8 cellular contexts compared by ENCODE assay signal in the genomic region with DNA sequence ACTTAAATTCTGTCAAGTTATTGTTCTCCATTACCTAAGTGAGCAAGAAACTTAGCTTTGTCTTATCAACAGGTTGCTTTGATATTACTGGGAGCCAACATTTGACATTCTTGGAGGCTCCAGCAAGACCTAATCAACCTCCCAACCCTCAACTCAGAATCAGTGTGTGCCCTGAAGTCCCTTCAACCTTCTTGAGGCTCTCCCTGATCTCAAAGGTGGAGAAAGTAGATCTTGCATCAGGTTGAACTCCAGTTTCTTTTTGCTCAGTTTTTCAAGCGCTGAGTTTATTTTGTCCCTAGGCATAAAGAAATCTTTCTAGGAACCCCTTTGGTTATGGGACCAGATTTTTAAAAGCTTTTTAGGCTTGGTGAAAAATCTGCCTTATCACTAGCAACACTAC. TPM values are rescaled to one million over a fixed set of nuclear protein-coding genes. Genes with fewer than 3 reads are reported as not detected.
A peak's percentile ranks its signal among the peaks of the same experiment; 100 is the strongest.
DNase-seq lines count a peak whose midpoint lies in the region; ATAC-seq and TF ChIP-seq lines count a peak whose summit lies in the region.

No MANE protein-coding gene starts in this region.

- no peak for TF ChIP-seq CTCF in Loucy (conservative IDR thresholded peaks at IDR 0.05; ENCODE audit: low read length)
- no peak for TF ChIP-seq CTCF in omental fat pad (IDR thresholded peaks at IDR 0.05)

- peaks cover 8 to 32% (median 14%) of the 10 kb centered on the region in 11 experiments; a peak in 20 of 22 replicates for H3K36me3 ChIP-seq in BLaER1 treated with 17β-estradiol and CSF1 and Interleukin-3, amounts not matched to agents 10 nM and 100 nM
- H3K36me3 ChIP-seq in Loucy (ENCODE audit: insufficient read depth, low read length): peaks cover 7% of the 10 kb centered on the region; the same call in 1 of the 2 replicates

- H3K36me3 Mint-ChIP-seq in natural killer cell treated with Interleukin-12 subunit alpha and Interleukin-12 subunit beta and Interleukin-15 and Interleukin-18, amount 100 ng/mL, for 72 hours: peaks cover 14% of the 10 kb centered on the region

- H3K9me2 ChIP-seq in Loucy (replicated peaks; ENCODE audit: low read depth, low read length): no peaks in the 10 kb centered on the region

- H3K4me3 ChIP-seq in BLaER1 treated with 17β-estradiol and CSF1 and Interleukin-3, amounts not matched to agents 10 nM and 100 nM: peak overlapping the region; percentile 69 to 83 (median 77)
- peak overlapping the region; percentile 87 for H3K4me3 ChIP-seq in Loucy (ENCODE audit: low read length, poor library complexity, severe bottlenecking)

- no peaks in the 10 kb centered on the region for H3K9me3 ChIP-seq in BLaER1 treated with 17β-estradiol and CSF1 and Interleukin-3, amounts not matched to agents 10 nM and 100 nM (replicated peaks in 1 of 11)
- no peaks in the 10 kb centered on the region for H3K9me3 ChIP-seq in Loucy (ENCODE audit: insufficient read depth, low read depth, low read length)

- peak overlapping the region; percentile 100 for H3K4me3 Mint-ChIP-seq in natural killer cell treated with Interleukin-12 subunit alpha and Interleukin-12 subunit beta and Interleukin-15 and Interleukin-18, amount 100 ng/mL, for 72 hours

- H3K4me1 ChIP-seq in BLaER1 treated with 17β-estradiol and CSF1 and Interleukin-3, amounts not matched to agents 10 nM and 100 nM: peaks cover 45 to 70% (median 61%) of the 10 kb centered on the region in 10 experiments
- peaks cover 52% of the 10 kb centered on the region for H3K4me1 ChIP-seq in Loucy (ENCODE audit: insufficient read depth, low read length, poor library complexity, severe bottlenecking)

- peak; percentile 5 for DNase-seq in cerebellar cortex (ENCODE audit: low spot score)
- DNase-seq in natural killer cell treated with Interleukin-12 subunit alpha and Interleukin-12 subunit beta and Interleukin-15 and Interleukin-18, amount 100 ng/mL, for 72 hours (ENCODE audit: low spot score): no peak
- no peak for DNase-seq in occipital lobe (lab: John Stamatoyannopoulos, UW)
- DNase-seq in NCI-H2171 treated with DMSO at 0.1 percent for 48 hours (lab: John Stamatoyannopoulos, UW): no peak
- DNase-seq in omental fat pad (ENCODE audit: low spot score): no peak

- H3K27me3 ChIP-seq in BLaER1 treated with 17β-estradiol and CSF1 and Interleukin-3, amounts not matched to agents 10 nM and 100 nM: no peaks in the 10 kb centered on the region
- H3K27me3 ChIP-seq in Loucy (ENCODE audit: insufficient read depth, low read length, poor library complexity, severe bottlenecking): no peaks in the 10 kb centered on the region

- no peaks in the 10 kb centered on the region for H4K20me1 ChIP-seq in BLaER1 treated with 17β-estradiol and CSF1 and Interleukin-3, amounts not matched to agents 10 nM and 100 nM
- peaks cover 15% of the 10 kb centered on the region for H4K20me1 ChIP-seq in Loucy (ENCODE audit: insufficient read depth, low read length, poor library complexity, severe bottlenecking)

- H3K27ac Mint-ChIP-seq in natural killer cell treated with Interleukin-12 subunit alpha and Interleukin-12 subunit beta and Interleukin-15 and Interleukin-18, amount 100 ng/mL, for 72 hours: peak overlapping the region; percentile 93 to 94

- H3F3A ChIP-seq in Loucy (ENCODE audit: low read depth): no peaks in the 10 kb centered on the region; the same call in 1 of the 2 replicates

- H3K4me2 ChIP-seq in BLaER1 treated with 17β-estradiol and CSF1 and Interleukin-3, amounts not matched to agents 10 nM and 100 nM: peak overlapping the region; percentile 80 to 96 (median 91)
- peak overlapping the region; percentile 86 for H3K4me2 ChIP-seq in Loucy (ENCODE audit: low read depth, low read length, poor library complexity, severe bottlenecking)

- no peaks in the 10 kb centered on the region for H3K9me3 Mint-ChIP-seq in natural killer cell treated with Interleukin-12 subunit alpha and Interleukin-12 subunit beta and Interleukin-15 and Interleukin-18, amount 100 ng/mL, for 72 hours

- H3K27me3 Mint-ChIP-seq in natural killer cell treated with Interleukin-12 subunit alpha and Interleukin-12 subunit beta and Interleukin-15 and Interleukin-18, amount 100 ng/mL, for 72 hours: no peaks in the 10 kb centered on the region

- ATAC-seq in natural killer cell treated with Interleukin-12 subunit alpha and Interleukin-12 subunit beta and Interleukin-15 and Interleukin-18, amount 100 ng/mL, for 72 hours: no peak
- ATAC-seq in esophagus mucosa (no peak), omental fat pad (ENCODE audit: low FRiP score) (no peak)

- peaks cover 66% of the 10 kb centered on the region for H3K79me2 ChIP-seq in Loucy (ENCODE audit: insufficient read depth, low read length)

- H2AFZ ChIP-seq in Loucy (ENCODE audit: low read length): no peak overlapping the region

- peaks cover 49 to 51% of the 10 kb centered on the region in 2 donors for H3K4me1 Mint-ChIP-seq in natural killer cell treated with Interleukin-12 subunit alpha and Interleukin-12 subunit beta and Interleukin-15 and Interleukin-18, amount 100 ng/mL, for 72 hours (ENCODE audit: low read depth in 2 of 2)

- peak overlapping the region; percentile 83 to 92 (median 88) for H3K9ac ChIP-seq in BLaER1 treated with 17β-estradiol and CSF1 and Interleukin-3, amounts not matched to agents 10 nM and 100 nM
- peak overlapping the region; percentile 90 for H3K9ac ChIP-seq in Loucy (ENCODE audit: low read depth, low read length, poor library complexity, severe bottlenecking)

- H3K27ac ChIP-seq in BLaER1 treated with 17β-estradiol and CSF1 and Interleukin-3, amounts not matched to agents 10 nM and 100 nM: peak overlapping the region; percentile 72 to 98 (median 92)

RNA-seq across cellular contexts. Expression of a gene that starts 1.4 kb away (rescaled TPM):
- 10 to 100 TPM; 69.7 to 79.6 TPM for total RNA-seq in natural killer cell treated with Interleukin-12 subunit alpha and Interleukin-12 subunit beta and Interleukin-15 and Interleukin-18, amount 100 ng/mL, for 72 hours
- 10.5 TPM for total RNA-seq in occipital lobe
- total RNA-seq in esophagus mucosa: 7.5 TPM
- total RNA-seq in omental fat pad: 10 to 100 TPM; 18.2 to 60.1 (median 31.7) TPM

RNA-seq across cellular contexts. Expression of a gene that starts 27.8 kb away (rescaled TPM):
- total RNA-seq in natural killer cell treated with Interleukin-12 subunit alpha and Interleukin-12 subunit beta and Interleukin-15 and Interleukin-18, amount 100 ng/mL, for 72 hours: under 1 TPM; 0.17 to 0.33 TPM
- total RNA-seq in occipital lobe (43.7 TPM), esophagus mucosa (3.3 TPM), omental fat pad (10 to 100 TPM; 12.0 to 75.6 (median 24.2) TPM)

RNA-seq across cellular contexts. Expression of a gene that starts 37.1 kb away (rescaled TPM):
- 10 to 100 TPM; 26.7 to 33.0 TPM for total RNA-seq in natural killer cell treated with Interleukin-12 subunit alpha and Interleukin-12 subunit beta and Interleukin-15 and Interleukin-18, amount 100 ng/mL, for 72 hours
- total RNA-seq in occipital lobe (3.9 TPM), esophagus mucosa (9.6 TPM), omental fat pad (1 to 10 TPM in 2 of 4 donors, under 1 TPM in 1, not detected in 1; 0.19 to 2.4 (median 1.9) TPM)

RNA-seq across cellular contexts. Expression of a gene that starts 58.0 kb away (rescaled TPM):
- not detected for total RNA-seq in natural killer cell treated with Interleukin-12 subunit alpha and Interleukin-12 subunit beta and Interleukin-15 and Interleukin-18, amount 100 ng/mL, for 72 hours
- not detected for total RNA-seq in occipital lobe
- total RNA-seq in esophagus mucosa: not detected
- total RNA-seq in omental fat pad: not detected
